17 cellular contexts compared by ENCODE assay signal in genomic region chr13:62997038-62997619, GRCh38.
DNase-seq lines count a peak whose midpoint lies in the region.
"Had no signal": no experiment of that assay in that cellular context is flagged by ENCODE, and none has a peak within 500 bp of the region (broad histone marks: within the 10 kb centered on the region; RNA-seq: fewer than 3 reads in every experiment).

No MANE protein-coding gene starts in this region.

- H3K27ac ChIP-seq in substantia nigra (ENCODE audit: low read depth, low read length, poor library complexity, severe bottlenecking), result no peak overlapping the region
- H3K27ac ChIP-seq: A549, HL-60, KMS-11 had no signal

- DNase-seq in CMK (ENCODE audit: low read depth) (peak; percentile 32), KG1 (lab: John Stamatoyannopoulos, UW) (peak; percentile 83), OCI-M1 (lab: John Stamatoyannopoulos, UW) (peak; percentile 10), islet precursor cell (peak; percentile 56), H7 (no peak), substantia nigra (lab: John Stamatoyannopoulos, UW) (no peak)
- DNase-seq in activated CD8-positive, alpha-beta memory T cell treated with anti-CD3 and anti-CD28 coated beads for 24 hours, result no peak
- no peak for DNase-seq in activated CD4-positive, alpha-beta T cell treated with anti-CD3 and anti-CD28 coated beads, Interleukin-2, amount 50 U/mL, for 48 hours
- DNase-seq: COR-L47, NCI-H1417, NCI-H187 treated with DMSO at 0.1 percent for 48 hours, NCI-H446, RPMI8226, SW 1271 had no signal

- no peaks in the 10 kb centered on the region for H3K36me3 ChIP-seq in H7 (replicated peaks; ENCODE audit: control insufficient read depth, insufficient read depth, low read length)

- no peak overlapping the region for H3K4me3 ChIP-seq in H7 (ENCODE audit: insufficient read depth, low read depth, low read length)
- H3K4me3 ChIP-seq: A549 had no signal

- H3K27me3 ChIP-seq in H7 (ENCODE audit: control insufficient read depth, insufficient read depth, low read length), result no peaks in the 10 kb centered on the region

Comparison
In these comparisons a context has a peak if more than half of its experiments do, and no peak if none do; other contexts are left out.
1. DNase-seq: peak in CMK (single experiment), KG1 (single experiment), OCI-M1 (single experiment) and islet precursor cell (single experiment); none in activated CD8-positive, alpha-beta memory T cell treated with anti-CD3 and anti-CD28 coated beads for 24 hours (single experiment), H7 (single experiment), activated CD4-positive, alpha-beta T cell treated with anti-CD3 and anti-CD28 coated beads, Interleukin-2, amount 50 U/mL, for 48 hours (0 of 2) and substantia nigra (0 of 49).